18 cellular contexts compared by ENCODE assay signal in genomic region chr16:88327566-88328312, GRCh38. TPM values are rescaled to one million over a fixed set of nuclear protein-coding genes. Genes with fewer than 3 reads are reported as not detected.
DNase-seq lines count a peak whose midpoint lies in the region; ATAC-seq, FAIRE-seq and TF ChIP-seq lines count a peak whose summit lies in the region.
"Had no signal": no experiment of that assay in that cellular context is flagged by ENCODE, and none has a peak within 500 bp of the region (broad histone marks: within the 10 kb centered on the region; RNA-seq: fewer than 3 reads in every experiment).

No MANE protein-coding gene starts in this region.

- H3K79me1 ChIP-seq in neuronal stem cell (ENCODE audit: low read depth, low read length), result no peaks in the 10 kb centered on the region

- no peaks in the 10 kb centered on the region for H3K9me3 ChIP-seq in kidney (ENCODE audit: control insufficient read depth in 1 of 2, low read length in 2 of 2)
- H3K9me3 ChIP-seq in neuronal stem cell (replicated peaks in 1 of 2; ENCODE audit: control insufficient read depth in 2 of 2, insufficient read depth in 1 of 2, low read depth in 1 of 2, low read length in 2 of 2), result peaks cover 0 to 7% of the 10 kb centered on the region in 2 donors
- H3K9me3 ChIP-seq in endodermal cell (ENCODE audit: control insufficient read depth, low read length), result no peaks in the 10 kb centered on the region
- H3K9me3 ChIP-seq: HAP-1 had no signal

- no peaks in the 10 kb centered on the region for H3K36me3 ChIP-seq in kidney (ENCODE audit: control insufficient read depth in 1 of 2, insufficient read depth in 2 of 2, low read length in 2 of 2)
- no peaks in the 10 kb centered on the region for H3K36me3 ChIP-seq in neuronal stem cell (replicated peaks in 1 of 2; ENCODE audit: control insufficient read depth in 2 of 2, insufficient read depth in 2 of 2, low read length in 2 of 2)
- no peaks in the 10 kb centered on the region for H3K36me3 ChIP-seq in endodermal cell (ENCODE audit: control insufficient read depth, insufficient read depth, low read length)
- H3K36me3 ChIP-seq: HAP-1 had no signal

- peak overlapping the region; percentile 43 for H4K8ac ChIP-seq in neuronal stem cell (ENCODE audit: low read depth, low read length)

- H2BK120ac ChIP-seq in neuronal stem cell (ENCODE audit: low read depth, low read length), result no peak overlapping the region

- TF ChIP-seq CTCF in kidney (IDR thresholded peaks at IDR 0.05; ENCODE audit: borderline replicate concordance, extremely low read depth, insufficient read depth) (no peak), endodermal cell (conservative IDR thresholded peaks at IDR 0.05) (no peak)

- H3K18ac ChIP-seq in neuronal stem cell (ENCODE audit: low read length), result peak overlapping the region; percentile 81

- intact Hi-C loops in kidney (cut with DNase I), result no loop called here

- no peak overlapping the region for H2AFZ ChIP-seq in neuronal stem cell (ENCODE audit: low read length)

- ATAC-seq in GM18520 (IDR thresholded peaks at IDR 0.05; ENCODE audit: unreplicated experiment) (no peak), T-cell (replicated peaks in 1 of 4) (no peak)
- ATAC-seq: K562, Panc1 had no signal

- TF ChIP-seq EP300 in Ishikawa (IDR thresholded peaks at IDR 0.05; ENCODE audit: borderline replicate concordance), result no peak; the same call in 1 of the 2 replicates

- peak overlapping the region; percentile 95 for H3K23ac ChIP-seq in neuronal stem cell (ENCODE audit: low read depth, low read length, poor library complexity)

- no peaks in the 10 kb centered on the region for H3K4me1 ChIP-seq in kidney (ENCODE audit: control insufficient read depth in 1 of 2, insufficient read depth in 1 of 2, low read depth in 1 of 2, low read length in 2 of 2)
- no peaks in the 10 kb centered on the region for H3K4me1 ChIP-seq in neuronal stem cell (ENCODE audit: control insufficient read depth in 2 of 2, insufficient read depth in 1 of 2, low read depth in 1 of 2, low read length in 2 of 2)
- H3K4me1 ChIP-seq in endodermal cell (ENCODE audit: control insufficient read depth, insufficient read depth, low read length), result no peaks in the 10 kb centered on the region
- H3K4me1 ChIP-seq: HAP-1 had no signal

- peak overlapping the region; percentile 49 for H2BK15ac ChIP-seq in neuronal stem cell (ENCODE audit: low read length)

- H3K4me3 ChIP-seq in kidney (ENCODE audit: low read length in 2 of 2) (no peak overlapping the region), neuronal stem cell (ENCODE audit: low read length in 2 of 2) (no peak overlapping the region), endodermal cell (ENCODE audit: low read length) (no peak overlapping the region)
- H3K4me3 ChIP-seq: HAP-1, K562 had no signal

- POLR2A ChIA-PET in T-cell (lab: Charles Lee), result no interaction called here

- no peak overlapping the region for H3K4me2 ChIP-seq in neuronal stem cell (ENCODE audit: insufficient read depth, low read length, poor library complexity, severe bottlenecking)

- no peaks in the 10 kb centered on the region for H3K27me3 Mint-ChIP-seq in endodermal cell (ENCODE audit: insufficient read depth)
- no peaks in the 10 kb centered on the region for H3K27me3 Mint-ChIP-seq in T-cell

- H3K36me3 Mint-ChIP-seq in endodermal cell (ENCODE audit: low read depth) (peaks cover 2% of the 10 kb centered on the region), T-cell (no peaks in the 10 kb centered on the region)

- peak overlapping the region; percentile 58 for H2BK12ac ChIP-seq in neuronal stem cell (ENCODE audit: low read length)

- no peak overlapping the region for H3K27ac ChIP-seq in kidney (ENCODE audit: low read depth in 2 of 2, low read length in 2 of 2)
- no peak overlapping the region for H3K27ac ChIP-seq in neuronal stem cell (replicated peaks; ENCODE audit: low read length)
- no peak overlapping the region for H3K27ac ChIP-seq in endodermal cell (ENCODE audit: low read depth, low read length)

- no peak for DNase-seq in H54 (ENCODE audit: insufficient read length, low spot score)
- peak; percentile 74 for DNase-seq in kidney
- DNase-seq in neuronal stem cell (ENCODE audit: low spot score), result no peak
- no peak for DNase-seq in NCI-H82 treated with DMSO at 0.1 percent for 48 hours (lab: John Stamatoyannopoulos, UW; ENCODE audit: unreplicated experiment)
- no peak for DNase-seq in endodermal cell
- no peak for DNase-seq in T-cell
- DNase-seq: C1 segment of cervical spinal cord, DMS79 treated with DMSO at 0.1 percent for 48 hours, NCI-H1092 treated with DMSO at 0.1 percent for 48 hours, NCI-H2081, NCI-H2171 treated with DMSO at 0.1 percent for 48 hours, NCI-H446, NCI-H526 treated with DMSO at 0.1 percent for 48 hours had no signal

- H3K9ac ChIP-seq in kidney (ENCODE audit: low read length in 2 of 2) (no peak overlapping the region), neuronal stem cell (ENCODE audit: low read depth, low read length, poor library complexity) (peak overlapping the region; percentile 53), endodermal cell (ENCODE audit: extremely low read depth, low read length, poor library complexity, severe bottlenecking) (no peak overlapping the region)

- H3K27ac Mint-ChIP-seq in endodermal cell, result no peak overlapping the region
- no peak overlapping the region for H3K27ac Mint-ChIP-seq in T-cell

- no peak overlapping the region for H4K91ac ChIP-seq in neuronal stem cell (ENCODE audit: low read depth, low read length, poor library complexity)

- H3K4me1 Mint-ChIP-seq in endodermal cell (no peaks in the 10 kb centered on the region), T-cell (no peaks in the 10 kb centered on the region)

- no peak overlapping the region for H2BK5ac ChIP-seq in neuronal stem cell (ENCODE audit: low read length)

- peak overlapping the region; percentile 88 for H2AK5ac ChIP-seq in neuronal stem cell (ENCODE audit: low read depth, low read length)

- peak overlapping the region; percentile 97 for H3K14ac ChIP-seq in neuronal stem cell (ENCODE audit: low read length)

- H3K27me3 ChIP-seq in neuronal stem cell (ENCODE audit: control insufficient read depth in 3 of 3, insufficient read depth in 3 of 3, low read depth in 1 of 3, low read length in 3 of 3) (peaks cover 0 to 6% (median 1%) of the 10 kb centered on the region in 3 experiments), endodermal cell (ENCODE audit: control insufficient read depth, insufficient read depth, low read length, poor library complexity, severe bottlenecking) (no peaks in the 10 kb centered on the region)

- no peak for TF ChIP-seq RAD21 in Ishikawa (IDR thresholded peaks at IDR 0.05; ENCODE audit: low read depth)

- CTCF ChIA-PET in T-cell (lab: Charles Lee), result no interaction called here

- peak overlapping the region; percentile 84 for H3K4ac ChIP-seq in neuronal stem cell (ENCODE audit: low read length)

- TF ChIP-seq POLR2A in H54 (IDR thresholded peaks at IDR 0.05; ENCODE audit: low read depth, low read length), result 0 out of 2 replicates have a peak, but pooled peaks have one; percentile 17

- H3K9me3 Mint-ChIP-seq in endodermal cell (no peaks in the 10 kb centered on the region), T-cell (no peaks in the 10 kb centered on the region)

- WGBS in neuronal stem cell (ENCODE audit: extremely low coverage in 2 of 2, insufficient read length in 2 of 2, insufficient replicate concordance in 1 of 2), 2 donors, result no CpG with 5 or more reads among the region's 36 CpGs
- 94 to 95% methylated on average over 23 to 36 of the region's 36 CpGs for WGBS in endodermal cell (ENCODE audit: insufficient coverage in 1 of 2, insufficient read length in 1 of 2), 2 experiments

- H3K4me3 Mint-ChIP-seq in endodermal cell, result no peak overlapping the region
- H3K4me3 Mint-ChIP-seq in T-cell, result no peak overlapping the region

- FAIRE-seq in H54 (lab: Jason Lieb, UNC), result no peak
- FAIRE-seq in kidney (lab: Jason Lieb, UNC), result no peak
- FAIRE-seq: K562 had no signal

TF ChIP-seq in Ishikawa, 13 proteins besides CTCF, POLR2A, EP300 and RAD21:
- TF ChIP-seq FOXM1 (IDR thresholded peaks at IDR 0.05; ENCODE audit: borderline replicate concordance, low read depth) (no peak), MAX (IDR thresholded peaks at IDR 0.05) (peak; percentile 26; the same call in 1 of the 2 replicates), TEAD4 (IDR thresholded peaks at IDR 0.05) (0 out of 2 replicates have a peak, but pooled peaks have one; percentile 9), TCF12 (IDR thresholded peaks at IDR 0.05; ENCODE audit: low read depth) (peak; percentile 50; the same call in 1 of the 2 replicates)

RNA-seq across cellular contexts. Expression of gene ZNF469, which starts 55.0 kb away (rescaled TPM):
- total RNA-seq in kidney (1.6 TPM), endodermal cell (1 to 10 TPM in 1 of 2 donors, under 1 TPM in 1; 0.68 to 4.7 TPM), T-cell (1 to 10 TPM in 4 of 5 donors, under 1 TPM in 1; 0.63 to 1.8 (median 1.6) TPM)
- polyA plus RNA-seq in kidney (ENCODE audit: insufficient read depth, low read depth, low replicate concordance), result 0.09 TPM
- polyA plus RNA-seq in neuronal stem cell (2013, experiment 1 of 2), result 0.26 TPM
- 0.29 TPM for polyA plus RNA-seq in neuronal stem cell (2013, experiment 2 of 2)
- 0.53 TPM for polyA plus RNA-seq in endodermal cell (2013, experiment 1 of 2)
- 0.46 TPM for polyA plus RNA-seq in endodermal cell (2013, experiment 2 of 2)
